Comparison of ENCODE assay signal across 2 cellular contexts in genomic region chr5:160007610-160008009, GRCh38.
A peak's percentile ranks its signal among the peaks of the same experiment; 100 is the strongest.
TF ChIP-seq lines count a peak whose summit lies in the region.

No MANE protein-coding gene starts in this region.

TF ChIP-seq in HepG2, 621 proteins besides CTCF, POLR2A, EP300 and RAD21 (continued from another document):
- TF ChIP-seq ZNF770 (CRISPR knock-in tag; IDR thresholded peaks at IDR 0.05): peak; percentile 89

TF ChIP-seq in SK-N-SH treated with all-trans-retinoic acid at 6 μM for 48 hours, 23 proteins besides CTCF, POLR2A, EP300 and RAD21 (continued from another document):
- TF ChIP-seq CREB5 (CRISPR knock-in tag; IDR thresholded peaks at IDR 0.05; ENCODE audit: low read depth): no peak
- TF ChIP-seq TCF4 (CRISPR knock-in tag; IDR thresholded peaks at IDR 0.05; ENCODE audit: borderline replicate concordance): no peak
- no peak for TF ChIP-seq ARNTL (CRISPR knock-in tag; IDR thresholded peaks at IDR 0.05; ENCODE audit: borderline replicate concordance, low read depth)
- TF ChIP-seq ZC3H10 (CRISPR knock-in tag; IDR thresholded peaks at IDR 0.05): no peak
- TF ChIP-seq PATZ1 (CRISPR knock-in tag; IDR thresholded peaks at IDR 0.05; ENCODE audit: borderline replicate concordance): no peak
- no peak for TF ChIP-seq BACH2 (CRISPR knock-in tag; IDR thresholded peaks at IDR 0.05; ENCODE audit: borderline replicate concordance)
- TF ChIP-seq SNAI2 (CRISPR knock-in tag; IDR thresholded peaks at IDR 0.05): no peak
- TF ChIP-seq ZFP30 (CRISPR knock-in tag; IDR thresholded peaks at IDR 0.05): no peak
- TF ChIP-seq ZNF8 (CRISPR knock-in tag; IDR thresholded peaks at IDR 0.05): no peak
- TF ChIP-seq GLIS3 (CRISPR knock-in tag; IDR thresholded peaks at IDR 0.05): no peak
